Comparison of ENCODE assay signal across 18 cellular contexts in the genomic region with DNA sequence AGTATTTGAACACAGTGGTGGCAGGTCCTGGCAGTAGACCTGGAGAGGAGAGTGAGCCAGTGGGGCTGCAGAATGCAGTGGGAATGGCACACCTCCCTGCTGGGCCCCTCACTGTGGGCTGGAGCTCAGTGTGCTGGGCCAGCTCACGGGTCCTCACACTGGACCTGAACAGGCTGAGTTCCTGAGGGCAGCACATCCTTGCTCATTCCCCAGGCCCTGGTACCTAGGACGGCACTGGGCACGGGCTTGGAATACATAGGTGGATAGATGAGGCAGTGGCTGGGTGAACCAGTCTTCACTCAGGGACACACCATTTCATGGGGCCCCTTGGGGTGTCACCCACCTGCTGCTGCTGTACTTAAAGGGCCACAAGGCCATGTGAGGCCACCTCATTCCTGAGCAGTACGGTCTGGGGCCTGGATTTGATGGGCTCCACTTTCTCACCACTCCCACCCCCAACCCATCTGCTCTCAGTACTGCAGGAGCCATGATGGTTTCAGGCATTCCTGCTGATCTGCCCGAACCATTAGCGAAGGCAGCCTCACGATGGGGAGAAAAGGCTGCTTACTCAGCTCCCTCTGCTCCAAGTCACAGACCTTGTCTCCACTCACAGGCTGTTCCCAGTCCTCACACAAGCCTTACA. TPM values are rescaled to one million over a fixed set of nuclear protein-coding genes. Genes with fewer than 3 reads are reported as not detected.
A peak's percentile ranks its signal among the peaks of the same experiment; 100 is the strongest.
DNase-seq lines count a peak whose midpoint lies in the region; ATAC-seq, FAIRE-seq and TF ChIP-seq lines count a peak whose summit lies in the region.
"Had no signal": no experiment of that assay in that cellular context is flagged by ENCODE, and none has a peak within 500 bp of the region (broad histone marks: within the 10 kb centered on the region; RNA-seq: fewer than 3 reads in every experiment).

No MANE protein-coding gene starts in this region.

- H3K14ac ChIP-seq in H1 (ENCODE audit: insufficient read length), result no peak overlapping the region

- no peak for TF ChIP-seq RAD21 in H1 (IDR thresholded peaks at IDR 0.05 in 1 of 2, conservative IDR thresholded peaks at IDR 0.05 in 1 of 2; ENCODE audit: low read depth in 2 of 2, low read length in 2 of 2)

- in situ Hi-C loops in Panc1 (cut with HindIII; ENCODE audit: low pct_unique_long_range_greater_than_20kb, low sequenced_read_pairs), result no loop called here

- ATAC-seq in Panc1 (0 out of 2 replicates have a peak, but pooled peaks have one; percentile 6), HG03432 (IDR thresholded peaks at IDR 0.05; ENCODE audit: unreplicated experiment) (no peak)
- ATAC-seq: A549 had no signal

- H3K56ac ChIP-seq in H1 (replicated peaks; ENCODE audit: insufficient read length, low read depth, low read length), result no peak overlapping the region

- H3K9me3 ChIP-seq in Panc1 (ENCODE audit: control insufficient read depth, insufficient read depth, low read depth, low read length) (no peaks in the 10 kb centered on the region), H1 (ENCODE audit: insufficient read depth in 2 of 2, low read depth in 1 of 2, low read length in 1 of 2) (no peaks in the 10 kb centered on the region), sigmoid colon (no peaks in the 10 kb centered on the region)
- H3K9me3 ChIP-seq: A549 had no signal

- POLR2A ChIA-PET in Panc1 (lab: Charles Lee) (no interaction called here), H1 (lab: Charles Lee; ENCODE audit: partially characterized antibody) (interaction anchor here (3.9 to 4.1 kb wide), 2 partner anchors 9 to 13 kb away, joined by 22 to 28 read pairs; no protein-coding TSS in a partner anchor)

- H4K20me1 ChIP-seq in H1 (replicated peaks in 1 of 2; ENCODE audit: control insufficient read depth in 1 of 2, insufficient read depth in 2 of 2, low read length in 2 of 2), result peaks cover 0 to 18% of the 10 kb centered on the region in 2 experiments

- peak overlapping the region; percentile 12; the same call in 1 of the 2 replicates for H2BK12ac ChIP-seq in H1 (ENCODE audit: low read depth, low read length)

- H3K27ac ChIP-seq in Panc1 (ENCODE audit: low read length) (no peak overlapping the region), H1 (ENCODE audit: low read depth, low read length) (no peak overlapping the region; the same call in 1 of the 2 replicates), sigmoid colon (peak overlapping the region; percentile 12 to 51 (median 43))
- H3K27ac ChIP-seq: A549 had no signal

- H3K23me2 ChIP-seq in H1 (ENCODE audit: low read depth, low read length), result peaks cover 5% of the 10 kb centered on the region

- peak overlapping the region in 1 of 2 experiments; percentile 33; a peak in 1 of 4 replicates for H3K4me2 ChIP-seq in H1 (ENCODE audit: insufficient read depth in 1 of 2, low read depth in 2 of 2, low read length in 2 of 2)
- H3K4me2 ChIP-seq: A549 had no signal

- peaks cover 6% of the 10 kb centered on the region for H3K36me3 ChIP-seq in Panc1 (ENCODE audit: control insufficient read depth, insufficient read depth, low read length)
- peaks cover 2 to 11% (median 4%) of the 10 kb centered on the region in 4 experiments; a peak in 6 of 8 replicates for H3K36me3 ChIP-seq in H1 (ENCODE audit: control insufficient read depth in 2 of 4, insufficient read depth in 4 of 4, low read length in 3 of 4)
- peaks cover 0 to 31% (median 4%) of the 10 kb centered on the region in 4 donors for H3K36me3 ChIP-seq in sigmoid colon

- H2BK15ac ChIP-seq in H1 (ENCODE audit: low read length), result peak overlapping the region; percentile 93

- CTCF ChIA-PET in Panc1 (lab: Charles Lee) (no interaction called here), H1 (lab: Charles Lee; ENCODE audit: partially characterized antibody) (interaction anchor here (1.1 to 1.2 kb wide), 4 partner anchors 11 to 838 kb away, joined by 3 to 4 read pairs (median 3); no protein-coding TSS in a partner anchor)

- no peak overlapping the region for H4K5ac ChIP-seq in H1 (ENCODE audit: insufficient read length, low read depth, low read length)

- no peak for TF ChIP-seq EP300 in H1 (IDR thresholded peaks at IDR 0.05; ENCODE audit: borderline replicate concordance in 1 of 2, low read depth in 2 of 2, low read length in 2 of 2)
- no peak for TF ChIP-seq EP300 in sigmoid colon (IDR thresholded peaks at IDR 0.05)

- no peak overlapping the region for H3K23ac ChIP-seq in H1 (ENCODE audit: insufficient read length)

- TF ChIP-seq CTCF in Panc1 (IDR thresholded peaks at IDR 0.05) (no peak), H1 (IDR thresholded peaks at IDR 0.05; ENCODE audit: control extremely low read depth in 1 of 3, insufficient read depth in 1 of 3, low read depth in 1 of 3, low read length in 3 of 3) (no peak), sigmoid colon (IDR thresholded peaks at IDR 0.05) (no peak)

- H2BK5ac ChIP-seq in H1 (ENCODE audit: low read depth, low read length), result peak overlapping the region; percentile 47

- peak; percentile 56 for DNase-seq in activated effector memory CD4-positive, alpha-beta T cell treated with anti-CD3 and anti-CD28 coated beads, Interleukin-2, amount 50 U/mL, for 16 hours
- no peak for DNase-seq in activated effector memory CD4-positive, alpha-beta T cell treated with Interleukin-2 at 50 U/mL for 16 hours
- DNase-seq in Panc1 (ENCODE audit: low read depth, low spot score) (no peak), H1 (ENCODE audit: low read depth in 1 of 2, low spot score in 2 of 2) (no peak), sigmoid colon (no peak), OCI-M2 (lab: John Stamatoyannopoulos, UW; ENCODE audit: unreplicated experiment) (no peak), frontal cortex (ENCODE audit: low spot score in 2 of 2) (no peak)
- DNase-seq: activated B cell treated with CpG ODN at 0.5 μM for 24 hours; dermis blood vessel endothelial cell; DMS79; H7; Kasumi-1; naive B cell; NCI-H1105 treated with DMSO at 0.1 percent for 48 hours; stimulated activated CD4-positive, alpha-beta T cell treated with anti-CD3 and anti-CD28 coated beads, Interleukin-15, amount 100 ng/mL, for 24 hours; T-helper 1 cell had no signal

- TF ChIP-seq POLR2A in H1 (IDR thresholded peaks at IDR 0.05; ENCODE audit: control extremely low read depth in 1 of 2, low read depth in 2 of 2, low read length in 2 of 2) (no peak), sigmoid colon (IDR thresholded peaks at IDR 0.05) (no peak)

- peaks cover 3 to 24% of the 10 kb centered on the region in 2 experiments; a peak in 3 of 4 replicates for H3K79me2 ChIP-seq in H1 (ENCODE audit: control insufficient read depth in 1 of 2, insufficient read depth in 2 of 2, low read length in 2 of 2)

- peak overlapping the region; percentile 69; the same call in 1 of the 2 replicates for H4K8ac ChIP-seq in H1 (ENCODE audit: extremely low read depth, insufficient read depth, low read length)

- H2BK120ac ChIP-seq in H1 (replicated peaks; ENCODE audit: low read depth, low read length), result no peak overlapping the region

- H3K9ac ChIP-seq in H1 (replicated peaks in 1 of 4; ENCODE audit: extremely low read depth in 1 of 4, low read depth in 3 of 4, low read length in 3 of 4), result no peak overlapping the region

- FAIRE-seq in H1 (lab: Jason Lieb, UNC) (no peak), frontal cortex (lab: Jason Lieb, UNC) (no peak)
- FAIRE-seq: A549 had no signal

- H3K27me3 ChIP-seq in Panc1 (ENCODE audit: control insufficient read depth, insufficient read depth, low read length) (no peaks in the 10 kb centered on the region), H1 (replicated peaks in 1 of 4; ENCODE audit: control insufficient read depth in 3 of 4, extremely low read depth in 1 of 4, insufficient read depth in 3 of 4, low read length in 3 of 4) (no peaks in the 10 kb centered on the region), sigmoid colon (no peaks in the 10 kb centered on the region)

- H2BK20ac ChIP-seq in H1 (ENCODE audit: low read length), result no peak overlapping the region

- H3K4me3 ChIP-seq in Panc1 (ENCODE audit: low read depth in 2 of 2, low read length in 2 of 2), result no peak overlapping the region
- no peak overlapping the region for H3K4me3 ChIP-seq in H1 (ENCODE audit: extremely low read depth in 1 of 4, insufficient read depth in 2 of 4, low read depth in 3 of 4, low read length in 4 of 4)
- no peak overlapping the region for H3K4me3 ChIP-seq in sigmoid colon
- H3K4me3 ChIP-seq: A549 had no signal

- no peak overlapping the region for H3K18ac ChIP-seq in H1 (ENCODE audit: extremely low read depth, low read length)

- WGBS in H1 (ENCODE audit: extremely low coverage in 1 of 2, insufficient coverage in 1 of 2, insufficient read length in 1 of 2, insufficient replicate concordance in 2 of 2, low coverage in 1 of 2, low lambda C conversion rate in 2 of 2, missing lambda C conversion rate in 1 of 2), 2 experiments, result 92% methylated on average over 7 of the region's 7 CpGs; no CpG with 5 or more reads in 1 of the 2 experiments
- 91 to 92% methylated on average over 7 of the region's 7 CpGs for WGBS in sigmoid colon, 2 donors

- H3K79me1 ChIP-seq in H1 (ENCODE audit: low read depth, low read length), result peaks cover 8% of the 10 kb centered on the region

- no peak overlapping the region for H2AFZ ChIP-seq in H1 (ENCODE audit: low read length)

- intact Hi-C loops in Panc1 (cut with micrococcal nuclease; ENCODE audit: unreplicated experiment) (no loop called here), sigmoid colon (cut with DNase I) (no loop called here)

- no TSS peak for BruUV-seq in Panc1 (replicated peaks; lab: Mats Ljungman, UMichigan)

- H2AK5ac ChIP-seq in H1 (ENCODE audit: low read depth, low read length), result peak overlapping the region; percentile 91; the same call in 1 of the 2 replicates

- peak overlapping the region; percentile 73 for H3K4ac ChIP-seq in H1 (replicated peaks; ENCODE audit: insufficient read length, low read depth, low read length)

- H3K4me1 ChIP-seq in Panc1 (ENCODE audit: control insufficient read depth, insufficient read depth, low read length) (peaks cover 6% of the 10 kb centered on the region; the same call in 1 of the 2 replicates), H1 (replicated peaks in 1 of 4; ENCODE audit: control insufficient read depth in 3 of 4, insufficient read depth in 4 of 4, low read length in 3 of 4) (peaks cover 0 to 15% (median 7%) of the 10 kb centered on the region in 4 experiments; a peak in 6 of 7 replicates), sigmoid colon (peaks cover 0 to 36% (median 17%) of the 10 kb centered on the region in 4 donors)

- peak overlapping the region; percentile 64 for H4K91ac ChIP-seq in H1 (replicated peaks; ENCODE audit: insufficient read length, low read length)

RNA-seq across cellular contexts. Expression of a gene that starts 4.2 kb away (rescaled TPM):
- total RNA-seq in Panc1 (2021; ENCODE audit: unreplicated experiment), result 16.8 TPM
- 13.3 TPM for polyA plus RNA-seq in Panc1 (2012; ENCODE audit: insufficient read length)
- total RNA-seq in H1 (2021; fragmentation: NEBNext Ultra II Directional; extraction: Animal tissue kit (Norgen Biotek cat#: 25700)), result 43.4 and 47.0 TPM in 2 replicates
- 84.9 and 86.7 TPM in 2 replicates for polyA plus RNA-seq in H1 (2011; rRNA removed)
- polyA plus RNA-seq in H1 (2011; cell fraction: cytosol; rRNA removed), result 67.7 TPM
- 54.9 TPM for polyA plus RNA-seq in H1 (2011; cell fraction: nucleus; rRNA removed)
- 23.4 to 46.6 TPM (median 44.7 TPM) in 4 replicates for polyA plus RNA-seq in H1 (2012, experiment 1 of 2)
- 51.9 TPM for polyA plus RNA-seq in H1 (2012, experiment 2 of 2)
- polyA plus RNA-seq in H1 (2013, experiment 1 of 2), result 29.3 TPM
- polyA plus RNA-seq in H1 (2013, experiment 2 of 2), result 28.9 TPM
- polyA minus RNA-seq in H1 (2011; rRNA and poly(A)+ RNA removed), result 32.5 and 34.3 TPM in 2 replicates
- polyA minus RNA-seq in H1 (2011; cell fraction: cytosol; rRNA and poly(A)+ RNA removed), result 16.4 TPM
- polyA minus RNA-seq in H1 (2011; cell fraction: nucleus; rRNA and poly(A)+ RNA removed), result 35.0 TPM
- 1 to 10 TPM; 5.8 to 8.2 (median 6.3) TPM for total RNA-seq in sigmoid colon
- 10 to 100 TPM in 2 of 3 donors, 1 to 10 TPM in 1; 8.4 to 17.9 (median 16.4) TPM for polyA plus RNA-seq in sigmoid colon
- 12.6 TPM for total RNA-seq in frontal cortex

Comparison
In these comparisons a context has a peak if more than half of its experiments do, and no peak if none do; other contexts are left out.
1. H3K27ac ChIP-seq: peak in sigmoid colon (4 of 4); none in Panc1 (single experiment) and H1 (single experiment).